ENCODE assay signal across 8 cellular contexts in genomic region chr1:152035406-152036315, GRCh38. TPM values are rescaled to one million over a fixed set of nuclear protein-coding genes. Genes with fewer than 3 reads are reported as not detected.
DNase-seq lines count a peak whose midpoint lies in the region; ATAC-seq and TF ChIP-seq lines count a peak whose summit lies in the region.

No MANE protein-coding gene starts in this region.

- no peak for ATAC-seq in HG03139 (IDR thresholded peaks at IDR 0.05; ENCODE audit: unreplicated experiment)

- H3K36me3 Mint-ChIP-seq in MCF 10A (ENCODE audit: insufficient read depth, unreplicated experiment) = peaks cover 61% of the 10 kb centered on the region

- H3K4me1 ChIP-seq in OCI-LY1 (ENCODE audit: insufficient read depth, low read length, severe bottlenecking) (peaks cover 38% of the 10 kb centered on the region), liver (ENCODE audit: control insufficient read depth in 4 of 4, insufficient read depth in 4 of 4, low read length in 3 of 4) (peaks cover 3 to 14% (median 6%) of the 10 kb centered on the region in 4 donors), tibial artery (peaks cover 0 to 28% (median 16%) of the 10 kb centered on the region in 4 donors)

- H3K36me3 ChIP-seq in OCI-LY1 (ENCODE audit: insufficient read depth, low read length) (no peaks in the 10 kb centered on the region), liver (ENCODE audit: control insufficient read depth in 4 of 4, insufficient read depth in 3 of 4, low read depth in 1 of 4, low read length in 3 of 4) (peaks cover 0 to 3% (median 0%) of the 10 kb centered on the region in 4 donors), tibial artery (peaks cover 30 to 34% (median 31%) of the 10 kb centered on the region in 3 donors)

- POLR2A ChIA-PET in MCF 10A (lab: Yijun Ruan, JAX) = interaction anchor here (0.5 to 13.2 kb wide), 40 partner anchors 11 to 1531 kb away, joined by 3 to 622 read pairs (median 8); partner anchors contain the start of genes GOLPH3L, S100A10, S100A2 and THEM4

- WGBS in liver = 41% methylated on average over 18 of the region's 18 CpGs

- H3K9ac ChIP-seq in OCI-LY1 (ENCODE audit: low read length) = peak overlapping the region; percentile 51; the same call in 1 of the 2 replicates
- peak overlapping the region; percentile 52 to 75 for H3K9ac ChIP-seq in liver (ENCODE audit: low read depth in 1 of 2, low read length in 2 of 2)

- TF ChIP-seq RAD21 in liver (IDR thresholded peaks at IDR 0.05) = no peak

- H3K79me2 ChIP-seq in OCI-LY1 (ENCODE audit: insufficient read depth, low read length) = no peaks in the 10 kb centered on the region

- intact Hi-C loops in MCF 10A (cut with micrococcal nuclease) = loop anchor here (1.0 to 2.0 kb wide), 2 partner anchors 13 to 23 kb away; no protein-coding TSS in a partner anchor
- intact Hi-C loops in tibial artery (cut with DNase I; ENCODE audit: low total_unique reads) = no loop called here

- no peaks in the 10 kb centered on the region for H3K9me3 ChIP-seq in OCI-LY1 (ENCODE audit: low read length)
- H3K9me3 ChIP-seq in liver (ENCODE audit: control insufficient read depth in 4 of 4, low read length in 3 of 4) = no peaks in the 10 kb centered on the region
- no peaks in the 10 kb centered on the region for H3K9me3 ChIP-seq in tibial artery

- H3K27me3 ChIP-seq in OCI-LY1 (ENCODE audit: insufficient read depth, low read length) (no peaks in the 10 kb centered on the region), liver (ENCODE audit: control insufficient read depth in 4 of 4, insufficient read depth in 4 of 4, low read length in 3 of 4) (peaks cover 0 to 2% (median 0%) of the 10 kb centered on the region in 4 donors), tibial artery (no peaks in the 10 kb centered on the region)

- peak overlapping the region; percentile 73 for H3K4me2 ChIP-seq in OCI-LY1 (ENCODE audit: low read length)

- DNase-seq in DMS53 (lab: John Stamatoyannopoulos, UW) = peak; percentile 42
- no peak for DNase-seq in DMS53 treated with DMSO at 0.1 percent for 48 hours (lab: John Stamatoyannopoulos, UW; ENCODE audit: unreplicated experiment)
- peak; percentile 54 for DNase-seq in MCF 10A (ENCODE audit: unreplicated experiment)
- DNase-seq in tibial artery = no peak
- DNase-seq in GM19238 (ENCODE audit: insufficient read length, low spot score) = no peak

- H3K27ac Mint-ChIP-seq in MCF 10A (ENCODE audit: low read depth, unreplicated experiment) = peak overlapping the region; percentile 86

- no peaks in the 10 kb centered on the region for H3K9me2 ChIP-seq in OCI-LY1 (ENCODE audit: low read depth, low read length)

- H3K9me3 Mint-ChIP-seq in MCF 10A (ENCODE audit: unreplicated experiment) = no peaks in the 10 kb centered on the region

- TF ChIP-seq CTCF in OCI-LY1 (IDR thresholded peaks at IDR 0.05; ENCODE audit: low read length) = no peak
- TF ChIP-seq CTCF in MCF 10A (IDR thresholded peaks at IDR 0.05; ENCODE audit: unreplicated experiment) = no peak
- TF ChIP-seq CTCF in liver (IDR thresholded peaks at IDR 0.05; ENCODE audit: low read depth, low read length, missing input control) = no peak
- no peak for TF ChIP-seq CTCF in tibial artery (IDR thresholded peaks at IDR 0.05)

- H3K4me3 Mint-ChIP-seq in MCF 10A (ENCODE audit: unreplicated experiment) = peak overlapping the region; percentile 84

- H3K4me1 Mint-ChIP-seq in MCF 10A (ENCODE audit: insufficient read depth, unreplicated experiment) = peaks cover 20% of the 10 kb centered on the region

- TSS peak; percentile 77 for BruUV-seq in MCF 10A (replicated peaks; lab: Mats Ljungman, UMichigan)

- H4K20me1 ChIP-seq in OCI-LY1 (ENCODE audit: insufficient read depth, low read length) = no peaks in the 10 kb centered on the region

- peak overlapping the region; percentile 66 for H3K27ac ChIP-seq in OCI-LY1 (ENCODE audit: low read depth, low read length, poor library complexity, severe bottlenecking)
- H3K27ac ChIP-seq in liver (ENCODE audit: low read depth in 1 of 2, low read length in 2 of 2) = peak overlapping the region; percentile 80 to 93
- peak overlapping the region; percentile 87 to 95 for H3K27ac ChIP-seq in tibial artery

- H3K27me3 Mint-ChIP-seq in MCF 10A (ENCODE audit: insufficient read depth, unreplicated experiment) = no peaks in the 10 kb centered on the region

- no peaks in the 10 kb centered on the region for H3F3A ChIP-seq in OCI-LY1 (ENCODE audit: insufficient read depth, low read length)

- CTCF ChIA-PET in MCF 10A (lab: Yijun Ruan, JAX) = interaction anchor here (0.6 to 6.4 kb wide), 23 partner anchors 12 to 783 kb away, joined by 3 to 84 read pairs (median 4); partner anchors contain the start of gene THEM4

- H3K4me3 ChIP-seq in OCI-LY1 (ENCODE audit: low read depth, low read length, poor library complexity, severe bottlenecking) (peak overlapping the region; percentile 63), liver (ENCODE audit: low read depth in 1 of 3, low read length in 3 of 3) (peak overlapping the region; percentile 35 to 58 (median 56)), tibial artery (peak overlapping the region; percentile 59 to 71)

- no peak overlapping the region for H2AFZ ChIP-seq in OCI-LY1 (ENCODE audit: low read length)

TF ChIP-seq in liver, 16 proteins besides CTCF, POLR2A, EP300 and RAD21:
- TF ChIP-seq MAX (IDR thresholded peaks at IDR 0.05) = no peak

RNA-seq across cellular contexts. Expression of gene S100A11, which starts 1.1 kb away (rescaled TPM):
- total RNA-seq in MCF 10A (2022) (1,562 and 1,998 TPM in 2 replicates), liver (10 to 100 TPM in 1 of 2 donors, 1 to 10 TPM in 1; 9.9 to 10.3 TPM)
- polyA plus RNA-seq in liver = 10 to 100 TPM; 51.6 to 76.1 TPM

RNA-seq across cellular contexts. Expression of gene S100A10, which starts 42.0 kb away (rescaled TPM):
- total RNA-seq in MCF 10A (2022) (1,693 and 1,694 TPM in 2 replicates), liver (10 to 100 TPM in 1 of 2 donors, 1 to 10 TPM in 1; 7.0 to 23.1 TPM)
- 10 to 100 TPM; 47.8 to 99.5 TPM for polyA plus RNA-seq in liver

RNA-seq across cellular contexts. Expression of gene TCHHL1, which starts 53.2 kb away (rescaled TPM):
- total RNA-seq in MCF 10A (2022) (not detected in 2 replicates), liver (not detected)
- not detected for polyA plus RNA-seq in liver

Comparison
In these comparisons a context has a peak if more than half of its experiments do, and no peak if none do; other contexts are left out.
1. DNase-seq: peak in DMS53 (single experiment) and MCF 10A (single experiment); none in DMS53 treated with DMSO at 0.1 percent for 48 hours (single experiment), tibial artery (0 of 2) and GM19238 (single experiment).
2. RNA of gene S100A11, which starts 1.1 kb away (total RNA-seq): 1,562 to 1,998 TPM in MCF 10A; 9.9 to 10.3 TPM in liver; every median in the first group is over 100 times any median in the second.
3. RNA of gene S100A10, which starts 42.0 kb away (total RNA-seq): 1,693 to 1,694 TPM in MCF 10A; 7.0 to 23.1 TPM in liver; every median in the first group is over 10 times any median in the second.
4. Peak in every context shown above with its lines, with median percentiles within 50 percentile points of each other: H3K27ac ChIP-seq and H3K4me3 ChIP-seq.